1 cellular context compared by ENCODE assay signal in the genomic region with DNA sequence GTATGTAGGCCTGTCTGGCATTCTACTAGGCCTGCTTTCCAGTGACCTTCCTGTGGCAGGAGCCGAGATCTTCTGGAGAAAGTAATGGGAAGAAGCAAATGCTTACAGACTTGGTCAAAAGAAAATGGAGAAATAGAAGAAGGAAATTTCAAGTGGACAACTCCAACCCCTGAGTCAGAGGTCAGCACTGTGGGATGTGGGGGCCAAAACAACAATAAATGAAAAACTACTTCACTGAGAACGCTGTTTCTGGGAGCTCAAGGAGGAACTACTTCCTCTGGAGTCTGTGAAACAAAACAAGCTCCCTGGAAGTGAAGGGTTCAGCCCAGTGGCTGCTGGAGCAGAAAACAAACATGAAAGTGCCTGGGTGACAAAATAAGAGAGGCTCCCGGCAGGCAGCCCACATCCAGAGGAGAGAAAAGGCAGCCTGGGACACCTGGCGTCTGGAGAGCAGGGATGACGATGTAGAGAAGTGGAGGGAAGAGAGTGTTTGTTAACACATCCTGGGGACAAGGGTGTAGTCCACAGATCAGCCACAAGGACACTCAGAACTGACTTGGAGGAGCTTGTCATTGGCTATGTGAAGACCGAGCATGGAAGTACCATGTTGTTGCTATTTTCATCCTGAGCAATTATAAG.
TF ChIP-seq lines count a peak whose summit lies in the region.

No MANE protein-coding gene starts in this region.

TF ChIP-seq in K562, 482 proteins besides CTCF, POLR2A, EP300 and RAD21 (continued from another document and continues in another):
- TF ChIP-seq, protein P1, sequence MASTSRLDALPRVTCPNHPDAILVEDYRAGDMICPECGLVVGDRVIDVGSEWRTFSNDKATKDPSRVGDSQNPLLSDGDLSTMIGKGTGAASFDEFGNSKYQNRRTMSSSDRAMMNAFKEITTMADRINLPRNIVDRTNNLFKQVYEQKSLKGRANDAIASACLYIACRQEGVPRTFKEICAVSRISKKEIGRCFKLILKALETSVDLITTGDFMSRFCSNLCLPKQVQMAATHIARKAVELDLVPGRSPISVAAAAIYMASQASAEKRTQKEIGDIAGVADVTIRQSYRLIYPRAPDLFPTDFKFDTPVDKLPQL (IDR thresholded peaks at IDR 0.05; ENCODE audit: extremely low read depth, insufficient read length), result no peak
- no peak for TF ChIP-seq NCOA1 (IDR thresholded peaks at IDR 0.05; ENCODE audit: low read depth)
- TF ChIP-seq SNIP1 (IDR thresholded peaks at IDR 0.05; ENCODE audit: low read depth), result no peak
- TF ChIP-seq, protein P2, sequence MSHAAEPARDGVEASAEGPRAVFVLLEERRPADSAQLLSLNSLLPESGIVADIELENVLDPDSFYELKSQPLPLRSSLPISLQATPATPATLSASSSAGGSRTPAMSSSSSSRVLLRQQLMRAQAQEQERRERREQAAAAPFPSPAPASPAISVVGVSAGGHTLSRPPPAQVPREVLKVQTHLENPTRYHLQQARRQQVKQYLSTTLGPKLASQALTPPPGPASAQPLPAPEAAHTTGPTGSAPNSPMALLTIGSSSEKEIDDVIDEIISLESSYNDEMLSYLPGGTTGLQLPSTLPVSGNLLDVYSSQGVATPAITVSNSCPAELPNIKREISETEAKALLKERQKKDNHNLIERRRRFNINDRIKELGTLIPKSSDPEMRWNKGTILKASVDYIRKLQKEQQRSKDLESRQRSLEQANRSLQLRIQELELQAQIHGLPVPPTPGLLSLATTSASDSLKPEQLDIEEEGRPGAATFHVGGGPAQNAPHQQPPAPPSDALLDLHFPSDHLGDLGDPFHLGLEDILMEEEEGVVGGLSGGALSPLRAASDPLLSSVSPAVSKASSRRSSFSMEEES (CRISPR knock-in tag; IDR thresholded peaks at IDR 0.05), result no peak
- no peak for TF ChIP-seq SMC3 (conservative IDR thresholded peaks at IDR 0.05; ENCODE audit: insufficient read depth, low read depth, low read length)
- TF ChIP-seq ASH1L (IDR thresholded peaks at IDR 0.05; ENCODE audit: borderline replicate concordance, low read depth, partially characterized antibody), result no peak
- peak; percentile 48; the same call in 1 of the 2 replicates for TF ChIP-seq ZNF589 (CRISPR knock-in tag; IDR thresholded peaks at IDR 0.05; ENCODE audit: low read depth)
- TF ChIP-seq, protein P3, sequence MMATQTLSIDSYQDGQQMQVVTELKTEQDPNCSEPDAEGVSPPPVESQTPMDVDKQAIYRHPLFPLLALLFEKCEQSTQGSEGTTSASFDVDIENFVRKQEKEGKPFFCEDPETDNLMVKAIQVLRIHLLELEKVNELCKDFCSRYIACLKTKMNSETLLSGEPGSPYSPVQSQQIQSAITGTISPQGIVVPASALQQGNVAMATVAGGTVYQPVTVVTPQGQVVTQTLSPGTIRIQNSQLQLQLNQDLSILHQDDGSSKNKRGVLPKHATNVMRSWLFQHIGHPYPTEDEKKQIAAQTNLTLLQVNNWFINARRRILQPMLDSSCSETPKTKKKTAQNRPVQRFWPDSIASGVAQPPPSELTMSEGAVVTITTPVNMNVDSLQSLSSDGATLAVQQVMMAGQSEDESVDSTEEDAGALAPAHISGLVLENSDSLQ (IDR thresholded peaks at IDR 0.05), result no peak
- no peak for TF ChIP-seq FIP1L1 (IDR thresholded peaks at IDR 0.05; ENCODE audit: low read depth, low read length, poor library complexity, severe bottlenecking)
- TF ChIP-seq IFI16 (CRISPR knock-in tag; IDR thresholded peaks at IDR 0.05), result no peak
- TF ChIP-seq, protein P4, sequence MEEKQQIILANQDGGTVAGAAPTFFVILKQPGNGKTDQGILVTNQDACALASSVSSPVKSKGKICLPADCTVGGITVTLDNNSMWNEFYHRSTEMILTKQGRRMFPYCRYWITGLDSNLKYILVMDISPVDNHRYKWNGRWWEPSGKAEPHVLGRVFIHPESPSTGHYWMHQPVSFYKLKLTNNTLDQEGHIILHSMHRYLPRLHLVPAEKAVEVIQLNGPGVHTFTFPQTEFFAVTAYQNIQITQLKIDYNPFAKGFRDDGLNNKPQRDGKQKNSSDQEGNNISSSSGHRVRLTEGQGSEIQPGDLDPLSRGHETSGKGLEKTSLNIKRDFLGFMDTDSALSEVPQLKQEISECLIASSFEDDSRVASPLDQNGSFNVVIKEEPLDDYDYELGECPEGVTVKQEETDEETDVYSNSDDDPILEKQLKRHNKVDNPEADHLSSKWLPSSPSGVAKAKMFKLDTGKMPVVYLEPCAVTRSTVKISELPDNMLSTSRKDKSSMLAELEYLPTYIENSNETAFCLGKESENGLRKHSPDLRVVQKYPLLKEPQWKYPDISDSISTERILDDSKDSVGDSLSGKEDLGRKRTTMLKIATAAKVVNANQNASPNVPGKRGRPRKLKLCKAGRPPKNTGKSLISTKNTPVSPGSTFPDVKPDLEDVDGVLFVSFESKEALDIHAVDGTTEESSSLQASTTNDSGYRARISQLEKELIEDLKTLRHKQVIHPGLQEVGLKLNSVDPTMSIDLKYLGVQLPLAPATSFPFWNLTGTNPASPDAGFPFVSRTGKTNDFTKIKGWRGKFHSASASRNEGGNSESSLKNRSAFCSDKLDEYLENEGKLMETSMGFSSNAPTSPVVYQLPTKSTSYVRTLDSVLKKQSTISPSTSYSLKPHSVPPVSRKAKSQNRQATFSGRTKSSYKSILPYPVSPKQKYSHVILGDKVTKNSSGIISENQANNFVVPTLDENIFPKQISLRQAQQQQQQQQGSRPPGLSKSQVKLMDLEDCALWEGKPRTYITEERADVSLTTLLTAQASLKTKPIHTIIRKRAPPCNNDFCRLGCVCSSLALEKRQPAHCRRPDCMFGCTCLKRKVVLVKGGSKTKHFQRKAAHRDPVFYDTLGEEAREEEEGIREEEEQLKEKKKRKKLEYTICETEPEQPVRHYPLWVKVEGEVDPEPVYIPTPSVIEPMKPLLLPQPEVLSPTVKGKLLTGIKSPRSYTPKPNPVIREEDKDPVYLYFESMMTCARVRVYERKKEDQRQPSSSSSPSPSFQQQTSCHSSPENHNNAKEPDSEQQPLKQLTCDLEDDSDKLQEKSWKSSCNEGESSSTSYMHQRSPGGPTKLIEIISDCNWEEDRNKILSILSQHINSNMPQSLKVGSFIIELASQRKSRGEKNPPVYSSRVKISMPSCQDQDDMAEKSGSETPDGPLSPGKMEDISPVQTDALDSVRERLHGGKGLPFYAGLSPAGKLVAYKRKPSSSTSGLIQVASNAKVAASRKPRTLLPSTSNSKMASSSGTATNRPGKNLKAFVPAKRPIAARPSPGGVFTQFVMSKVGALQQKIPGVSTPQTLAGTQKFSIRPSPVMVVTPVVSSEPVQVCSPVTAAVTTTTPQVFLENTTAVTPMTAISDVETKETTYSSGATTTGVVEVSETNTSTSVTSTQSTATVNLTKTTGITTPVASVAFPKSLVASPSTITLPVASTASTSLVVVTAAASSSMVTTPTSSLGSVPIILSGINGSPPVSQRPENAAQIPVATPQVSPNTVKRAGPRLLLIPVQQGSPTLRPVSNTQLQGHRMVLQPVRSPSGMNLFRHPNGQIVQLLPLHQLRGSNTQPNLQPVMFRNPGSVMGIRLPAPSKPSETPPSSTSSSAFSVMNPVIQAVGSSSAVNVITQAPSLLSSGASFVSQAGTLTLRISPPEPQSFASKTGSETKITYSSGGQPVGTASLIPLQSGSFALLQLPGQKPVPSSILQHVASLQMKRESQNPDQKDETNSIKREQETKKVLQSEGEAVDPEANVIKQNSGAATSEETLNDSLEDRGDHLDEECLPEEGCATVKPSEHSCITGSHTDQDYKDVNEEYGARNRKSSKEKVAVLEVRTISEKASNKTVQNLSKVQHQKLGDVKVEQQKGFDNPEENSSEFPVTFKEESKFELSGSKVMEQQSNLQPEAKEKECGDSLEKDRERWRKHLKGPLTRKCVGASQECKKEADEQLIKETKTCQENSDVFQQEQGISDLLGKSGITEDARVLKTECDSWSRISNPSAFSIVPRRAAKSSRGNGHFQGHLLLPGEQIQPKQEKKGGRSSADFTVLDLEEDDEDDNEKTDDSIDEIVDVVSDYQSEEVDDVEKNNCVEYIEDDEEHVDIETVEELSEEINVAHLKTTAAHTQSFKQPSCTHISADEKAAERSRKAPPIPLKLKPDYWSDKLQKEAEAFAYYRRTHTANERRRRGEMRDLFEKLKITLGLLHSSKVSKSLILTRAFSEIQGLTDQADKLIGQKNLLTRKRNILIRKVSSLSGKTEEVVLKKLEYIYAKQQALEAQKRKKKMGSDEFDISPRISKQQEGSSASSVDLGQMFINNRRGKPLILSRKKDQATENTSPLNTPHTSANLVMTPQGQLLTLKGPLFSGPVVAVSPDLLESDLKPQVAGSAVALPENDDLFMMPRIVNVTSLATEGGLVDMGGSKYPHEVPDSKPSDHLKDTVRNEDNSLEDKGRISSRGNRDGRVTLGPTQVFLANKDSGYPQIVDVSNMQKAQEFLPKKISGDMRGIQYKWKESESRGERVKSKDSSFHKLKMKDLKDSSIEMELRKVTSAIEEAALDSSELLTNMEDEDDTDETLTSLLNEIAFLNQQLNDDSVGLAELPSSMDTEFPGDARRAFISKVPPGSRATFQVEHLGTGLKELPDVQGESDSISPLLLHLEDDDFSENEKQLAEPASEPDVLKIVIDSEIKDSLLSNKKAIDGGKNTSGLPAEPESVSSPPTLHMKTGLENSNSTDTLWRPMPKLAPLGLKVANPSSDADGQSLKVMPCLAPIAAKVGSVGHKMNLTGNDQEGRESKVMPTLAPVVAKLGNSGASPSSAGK (IDR thresholded peaks at IDR 0.05), result peak; percentile 27
- TF ChIP-seq NFIC (IDR thresholded peaks at IDR 0.05), result no peak
- TF ChIP-seq, protein P5, sequence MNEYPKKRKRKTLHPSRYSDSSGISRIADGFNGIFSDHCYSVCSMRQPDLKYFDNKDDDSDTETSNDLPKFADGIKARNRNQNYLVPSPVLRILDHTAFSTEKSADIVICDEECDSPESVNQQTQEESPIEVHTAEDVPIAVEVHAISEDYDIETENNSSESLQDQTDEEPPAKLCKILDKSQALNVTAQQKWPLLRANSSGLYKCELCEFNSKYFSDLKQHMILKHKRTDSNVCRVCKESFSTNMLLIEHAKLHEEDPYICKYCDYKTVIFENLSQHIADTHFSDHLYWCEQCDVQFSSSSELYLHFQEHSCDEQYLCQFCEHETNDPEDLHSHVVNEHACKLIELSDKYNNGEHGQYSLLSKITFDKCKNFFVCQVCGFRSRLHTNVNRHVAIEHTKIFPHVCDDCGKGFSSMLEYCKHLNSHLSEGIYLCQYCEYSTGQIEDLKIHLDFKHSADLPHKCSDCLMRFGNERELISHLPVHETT (CRISPR knock-in tag; conservative IDR thresholded peaks at IDR 0.05 in 1 of 2, IDR thresholded peaks at IDR 0.05 in 1 of 2), result peak in 1 of 2 experiments; percentile 42; a peak in 1 of 4 replicates
- TF ChIP-seq ZNF165 (CRISPR knock-in tag; IDR thresholded peaks at IDR 0.05; ENCODE audit: borderline replicate concordance), result no peak
- no peak for TF ChIP-seq CBX8 (IDR thresholded peaks at IDR 0.05; ENCODE audit: borderline replicate concordance, extremely low read depth, low read depth, low read length, poor library complexity, severe bottlenecking)
- no peak for TF ChIP-seq BHLHE40 (IDR thresholded peaks at IDR 0.05; ENCODE audit: low read length)
- TF ChIP-seq, protein P6, sequence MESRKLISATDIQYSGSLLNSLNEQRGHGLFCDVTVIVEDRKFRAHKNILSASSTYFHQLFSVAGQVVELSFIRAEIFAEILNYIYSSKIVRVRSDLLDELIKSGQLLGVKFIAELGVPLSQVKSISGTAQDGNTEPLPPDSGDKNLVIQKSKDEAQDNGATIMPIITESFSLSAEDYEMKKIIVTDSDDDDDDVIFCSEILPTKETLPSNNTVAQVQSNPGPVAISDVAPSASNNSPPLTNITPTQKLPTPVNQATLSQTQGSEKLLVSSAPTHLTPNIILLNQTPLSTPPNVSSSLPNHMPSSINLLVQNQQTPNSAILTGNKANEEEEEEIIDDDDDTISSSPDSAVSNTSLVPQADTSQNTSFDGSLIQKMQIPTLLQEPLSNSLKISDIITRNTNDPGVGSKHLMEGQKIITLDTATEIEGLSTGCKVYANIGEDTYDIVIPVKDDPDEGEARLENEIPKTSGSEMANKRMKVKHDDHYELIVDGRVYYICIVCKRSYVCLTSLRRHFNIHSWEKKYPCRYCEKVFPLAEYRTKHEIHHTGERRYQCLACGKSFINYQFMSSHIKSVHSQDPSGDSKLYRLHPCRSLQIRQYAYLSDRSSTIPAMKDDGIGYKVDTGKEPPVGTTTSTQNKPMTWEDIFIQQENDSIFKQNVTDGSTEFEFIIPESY (CRISPR knock-in tag; IDR thresholded peaks at IDR 0.05), result no peak
- TF ChIP-seq, protein P7, sequence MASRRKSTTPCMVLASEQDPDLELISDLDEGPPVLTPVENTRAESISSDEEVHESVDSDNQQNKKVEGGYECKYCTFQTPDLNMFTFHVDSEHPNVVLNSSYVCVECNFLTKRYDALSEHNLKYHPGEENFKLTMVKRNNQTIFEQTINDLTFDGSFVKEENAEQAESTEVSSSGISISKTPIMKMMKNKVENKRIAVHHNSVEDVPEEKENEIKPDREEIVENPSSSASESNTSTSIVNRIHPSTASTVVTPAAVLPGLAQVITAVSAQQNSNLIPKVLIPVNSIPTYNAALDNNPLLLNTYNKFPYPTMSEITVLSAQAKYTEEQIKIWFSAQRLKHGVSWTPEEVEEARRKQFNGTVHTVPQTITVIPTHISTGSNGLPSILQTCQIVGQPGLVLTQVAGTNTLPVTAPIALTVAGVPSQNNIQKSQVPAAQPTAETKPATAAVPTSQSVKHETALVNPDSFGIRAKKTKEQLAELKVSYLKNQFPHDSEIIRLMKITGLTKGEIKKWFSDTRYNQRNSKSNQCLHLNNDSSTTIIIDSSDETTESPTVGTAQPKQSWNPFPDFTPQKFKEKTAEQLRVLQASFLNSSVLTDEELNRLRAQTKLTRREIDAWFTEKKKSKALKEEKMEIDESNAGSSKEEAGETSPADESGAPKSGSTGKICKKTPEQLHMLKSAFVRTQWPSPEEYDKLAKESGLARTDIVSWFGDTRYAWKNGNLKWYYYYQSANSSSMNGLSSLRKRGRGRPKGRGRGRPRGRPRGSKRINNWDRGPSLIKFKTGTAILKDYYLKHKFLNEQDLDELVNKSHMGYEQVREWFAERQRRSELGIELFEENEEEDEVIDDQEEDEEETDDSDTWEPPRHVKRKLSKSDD (conservative IDR thresholded peaks at IDR 0.05; ENCODE audit: low read length), result no peak
- no peak for TF ChIP-seq CBX5 (IDR thresholded peaks at IDR 0.05; ENCODE audit: borderline replicate concordance, low read depth)
- no peak for TF ChIP-seq BRF1 (IDR thresholded peaks at IDR 0.05; ENCODE audit: borderline replicate concordance, extremely low read depth, insufficient read length)
- TF ChIP-seq CBX3 (IDR thresholded peaks at IDR 0.05; ENCODE audit: borderline replicate concordance in 1 of 2, low read length in 2 of 2), result peak in 1 of 2 experiments; percentile 68; a peak in 1 of 3 replicates
- TF ChIP-seq, protein P8, sequence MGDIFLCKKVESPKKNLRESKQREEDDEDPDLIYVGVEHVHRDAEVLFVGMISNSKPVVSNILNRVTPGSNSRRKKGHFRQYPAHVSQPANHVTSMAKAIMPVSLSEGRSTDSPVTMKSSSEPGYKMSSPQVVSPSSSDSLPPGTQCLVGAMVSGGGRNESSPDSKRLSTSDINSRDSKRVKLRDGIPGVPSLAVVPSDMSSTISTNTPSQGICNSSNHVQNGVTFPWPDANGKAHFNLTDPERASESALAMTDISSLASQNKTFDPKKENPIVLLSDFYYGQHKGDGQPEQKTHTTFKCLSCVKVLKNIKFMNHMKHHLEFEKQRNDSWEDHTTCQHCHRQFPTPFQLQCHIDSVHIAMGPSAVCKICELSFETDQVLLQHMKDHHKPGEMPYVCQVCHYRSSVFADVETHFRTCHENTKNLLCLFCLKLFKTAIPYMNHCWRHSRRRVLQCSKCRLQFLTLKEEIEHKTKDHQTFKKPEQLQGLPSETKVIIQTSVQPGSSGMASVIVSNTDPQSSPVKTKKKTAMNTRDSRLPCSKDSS (IDR thresholded peaks at IDR 0.05; ENCODE audit: low read depth, partially characterized antibody), result no peak
- peak; percentile 25; the same call in 1 of the 2 replicates for TF ChIP-seq NR2C1 (IDR thresholded peaks at IDR 0.05)
- peak; percentile 30; the same call in 1 of the 2 replicates for TF ChIP-seq NR2C1 (tag; IDR thresholded peaks at IDR 0.05)
- TF ChIP-seq KDM4B (IDR thresholded peaks at IDR 0.05; ENCODE audit: borderline replicate concordance in 2 of 2, low read depth in 1 of 2), result no peak
- TF ChIP-seq NR4A1 (CRISPR knock-in tag; IDR thresholded peaks at IDR 0.05), result peak; percentile 11; the same call in 1 of the 2 replicates
- no peak for TF ChIP-seq NR4A1 (tag; IDR thresholded peaks at IDR 0.05)
- TF ChIP-seq ZSCAN32 (CRISPR knock-in tag; IDR thresholded peaks at IDR 0.05), result no peak
- no peak for TF ChIP-seq ZC3H4 (CRISPR knock-in tag; IDR thresholded peaks at IDR 0.05; ENCODE audit: borderline replicate concordance)
